ENCODE assay signal across 8 cellular contexts in the genomic region with DNA sequence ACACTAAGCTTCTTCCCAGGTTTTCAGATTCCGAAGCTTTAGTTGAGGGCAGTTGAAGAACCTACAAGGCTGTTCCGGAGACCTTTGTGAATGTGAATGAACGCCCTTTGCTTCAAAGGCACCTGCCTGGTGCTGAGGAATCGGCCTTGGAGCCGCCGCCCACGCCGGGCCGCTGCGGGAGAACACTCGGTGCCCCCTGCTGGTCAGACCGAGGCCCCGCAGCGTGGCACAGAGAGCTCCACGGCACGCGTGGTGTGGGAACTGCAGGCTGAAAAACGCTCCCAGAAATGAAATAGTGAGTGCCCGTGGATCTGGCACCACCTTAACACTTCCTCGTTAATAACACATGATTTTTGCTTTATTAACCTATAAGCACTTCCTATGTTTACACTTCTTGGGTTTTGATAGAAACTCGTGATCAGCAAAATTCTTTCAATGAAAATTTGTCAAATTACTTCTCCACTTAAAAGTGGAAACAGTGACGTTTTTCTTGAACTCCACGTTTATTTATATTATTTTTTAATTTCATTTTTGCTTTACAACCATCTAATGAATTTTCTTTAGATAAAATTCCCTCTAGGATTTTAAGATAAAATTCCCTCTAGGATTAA.
A peak's percentile ranks its signal among the peaks of the same experiment; 100 is the strongest.
DNase-seq lines count a peak whose midpoint lies in the region; ATAC-seq lines count a peak whose summit lies in the region.

No MANE protein-coding gene starts in this region.

- no peak overlapping the region for H3K4me3 ChIP-seq in adipocyte (ENCODE audit: low read length)

- no peaks in the 10 kb centered on the region for H3K4me1 ChIP-seq in adipocyte (ENCODE audit: control insufficient read depth, insufficient read depth, low read length)

- H3K9ac ChIP-seq in adipocyte (ENCODE audit: low read length): no peak overlapping the region

- no peaks in the 10 kb centered on the region for H3K27me3 ChIP-seq in adipocyte (replicated peaks; ENCODE audit: control insufficient read depth, insufficient read depth, low read length)

- H3K36me3 ChIP-seq in adipocyte (ENCODE audit: control insufficient read depth, insufficient read depth, low read length, severe bottlenecking): no peaks in the 10 kb centered on the region

- intact Hi-C loops in posterior vena cava (cut with DNase I): loop anchor here in 1 of 2 donors (5.0 kb wide), 1 partner anchor 244 kb away; no protein-coding TSS in a partner anchor

- peak; percentile 2 to 59 for DNase-seq in SHP77 (lab: John Stamatoyannopoulos, UW)
- no peak for DNase-seq in SHP77 treated with DMSO at 0.1 percent for 48 hours (lab: John Stamatoyannopoulos, UW)
- peak; percentile 74 for DNase-seq in NCI-H146 (lab: John Stamatoyannopoulos, UW)
- peak; percentile 84 for DNase-seq in adipocyte (ENCODE audit: low read depth)
- DNase-seq in iPS DF 4.7 (ENCODE audit: extremely low read depth, low spot score): peak; percentile 14
- DNase-seq in stimulated activated CD4-positive, alpha-beta T cell treated with anti-CD3 and anti-CD28 coated beads, Interleukin-4, amount 100 ng/mL, for 48 hours (ENCODE audit: low read depth in 2 of 2): peak; percentile 10 to 47
- no peak for DNase-seq in posterior vena cava (ENCODE audit: low spot score)

- no peak for ATAC-seq in HG03439 (IDR thresholded peaks at IDR 0.05; ENCODE audit: unreplicated experiment)

- no peaks in the 10 kb centered on the region for H3K9me3 ChIP-seq in adipocyte (ENCODE audit: control insufficient read depth, low read length)

Comparison
In these comparisons a context has a peak if more than half of its experiments do, and no peak if none do; other contexts are left out.
1. DNase-seq: peak in SHP77 (2 of 2), NCI-H146 (single experiment), adipocyte (single experiment), iPS DF 4.7 (single experiment) and stimulated activated CD4-positive, alpha-beta T cell treated with anti-CD3 and anti-CD28 coated beads, Interleukin-4, amount 100 ng/mL, for 48 hours (2 of 2); none in SHP77 treated with DMSO at 0.1 percent for 48 hours (single experiment) and posterior vena cava (single experiment).